ENCODE assay signal across 1 cellular context in the genomic region with DNA sequence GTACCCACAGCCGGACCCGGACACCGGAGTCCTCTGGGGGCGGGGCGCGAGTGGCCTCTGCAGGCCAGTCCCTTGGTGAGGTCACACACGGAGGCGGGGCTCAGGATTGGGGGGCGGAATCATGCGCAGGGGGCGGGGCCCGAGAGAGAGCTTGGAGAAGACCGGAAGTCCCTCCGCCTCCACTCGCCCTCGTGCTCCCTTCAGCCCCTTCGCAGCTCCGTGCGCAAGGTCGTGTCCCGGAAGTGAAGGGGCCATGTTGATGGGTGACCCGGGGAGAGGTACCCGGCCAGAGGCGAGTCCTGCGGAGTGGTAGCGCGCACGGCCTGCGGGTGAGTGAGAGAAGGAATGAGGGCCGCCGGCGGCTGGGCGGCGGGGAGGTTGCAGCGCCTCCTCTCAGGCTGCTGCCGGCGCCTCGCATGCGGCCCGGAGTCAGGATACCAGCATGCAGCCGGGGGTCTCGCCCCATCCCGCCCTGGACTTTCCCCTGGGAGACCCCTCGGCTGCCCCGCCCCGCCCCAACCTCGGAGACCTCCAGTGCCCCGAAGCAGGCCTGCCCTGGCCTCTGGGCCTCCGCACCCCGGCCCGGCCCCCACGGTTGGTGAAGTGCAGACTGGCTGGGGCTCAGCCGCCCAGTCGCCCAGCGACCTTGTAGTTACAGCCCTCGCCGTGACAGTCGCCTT.
TF ChIP-seq lines count a peak whose summit lies in the region.

A gene (plus strand): TSS at position 182 of the 680 bp plus-strand sequence. CDS start 9,005 bp downstream, outside the sequence.

TF ChIP-seq in HepG2, 621 proteins besides CTCF, POLR2A, EP300 and RAD21 (continued from another document and continues in another):
- TF ChIP-seq, protein P1, sequence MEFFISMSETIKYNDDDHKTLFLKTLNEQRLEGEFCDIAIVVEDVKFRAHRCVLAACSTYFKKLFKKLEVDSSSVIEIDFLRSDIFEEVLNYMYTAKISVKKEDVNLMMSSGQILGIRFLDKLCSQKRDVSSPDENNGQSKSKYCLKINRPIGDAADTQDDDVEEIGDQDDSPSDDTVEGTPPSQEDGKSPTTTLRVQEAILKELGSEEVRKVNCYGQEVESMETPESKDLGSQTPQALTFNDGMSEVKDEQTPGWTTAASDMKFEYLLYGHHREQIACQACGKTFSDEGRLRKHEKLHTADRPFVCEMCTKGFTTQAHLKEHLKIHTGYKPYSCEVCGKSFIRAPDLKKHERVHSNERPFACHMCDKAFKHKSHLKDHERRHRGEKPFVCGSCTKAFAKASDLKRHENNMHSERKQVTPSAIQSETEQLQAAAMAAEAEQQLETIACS (CRISPR knock-in tag; IDR thresholded peaks at IDR 0.05): no peak; the same call in 1 of the 2 replicates
- no peak for TF ChIP-seq ZNF530 (CRISPR knock-in tag; IDR thresholded peaks at IDR 0.05; ENCODE audit: low read depth)
- no peak; the same call in 1 of the 2 replicates for TF ChIP-seq HIVEP1 (CRISPR knock-in tag; IDR thresholded peaks at IDR 0.05)
- TF ChIP-seq NCOA5 (CRISPR knock-in tag; IDR thresholded peaks at IDR 0.05): no peak
- TF ChIP-seq ZBTB3 (CRISPR knock-in tag; IDR thresholded peaks at IDR 0.05; ENCODE audit: borderline replicate concordance, low read depth): no peak
- 0 out of 2 replicates have a peak, but pooled peaks have one; percentile 34 for TF ChIP-seq SOX5 (CRISPR knock-in tag; IDR thresholded peaks at IDR 0.05; ENCODE audit: borderline replicate concordance)
- no peak for TF ChIP-seq NFE2L2 (IDR thresholded peaks at IDR 0.05; ENCODE audit: low read length)
- TF ChIP-seq KLF16 (CRISPR knock-in tag; IDR thresholded peaks at IDR 0.05): peak in 1 of 2 experiments; percentile 90; a peak in 2 of 4 replicates
- TF ChIP-seq ZNF501 (CRISPR knock-in tag; IDR thresholded peaks at IDR 0.05): peak; percentile 46; the same call in 1 of the 2 replicates
- TF ChIP-seq MIXL1 (CRISPR knock-in tag; IDR thresholded peaks at IDR 0.05): peak; percentile 50; the same call in 1 of the 2 replicates
- TF ChIP-seq SMC3 (IDR thresholded peaks at IDR 0.05; ENCODE audit: low read length): no peak
- 0 out of 2 replicates have a peak, but pooled peaks have one; percentile 43 for TF ChIP-seq ZNF75D (CRISPR knock-in tag; IDR thresholded peaks at IDR 0.05; ENCODE audit: borderline replicate concordance)
- TF ChIP-seq, protein P2, sequence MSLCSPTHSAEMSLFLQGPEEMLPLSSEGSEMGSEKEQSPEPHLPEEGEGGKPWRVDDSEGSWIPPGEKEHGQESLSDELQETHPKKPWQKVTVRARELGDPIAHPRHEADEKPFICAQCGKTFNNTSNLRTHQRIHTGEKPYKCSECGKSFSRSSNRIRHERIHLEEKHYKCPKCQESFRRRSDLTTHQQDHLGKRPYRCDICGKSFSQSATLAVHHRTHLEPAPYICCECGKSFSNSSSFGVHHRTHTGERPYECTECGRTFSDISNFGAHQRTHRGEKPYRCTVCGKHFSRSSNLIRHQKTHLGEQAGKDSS (CRISPR knock-in tag; IDR thresholded peaks at IDR 0.05; ENCODE audit: borderline replicate concordance, low read depth): no peak
- TF ChIP-seq, protein P3, sequence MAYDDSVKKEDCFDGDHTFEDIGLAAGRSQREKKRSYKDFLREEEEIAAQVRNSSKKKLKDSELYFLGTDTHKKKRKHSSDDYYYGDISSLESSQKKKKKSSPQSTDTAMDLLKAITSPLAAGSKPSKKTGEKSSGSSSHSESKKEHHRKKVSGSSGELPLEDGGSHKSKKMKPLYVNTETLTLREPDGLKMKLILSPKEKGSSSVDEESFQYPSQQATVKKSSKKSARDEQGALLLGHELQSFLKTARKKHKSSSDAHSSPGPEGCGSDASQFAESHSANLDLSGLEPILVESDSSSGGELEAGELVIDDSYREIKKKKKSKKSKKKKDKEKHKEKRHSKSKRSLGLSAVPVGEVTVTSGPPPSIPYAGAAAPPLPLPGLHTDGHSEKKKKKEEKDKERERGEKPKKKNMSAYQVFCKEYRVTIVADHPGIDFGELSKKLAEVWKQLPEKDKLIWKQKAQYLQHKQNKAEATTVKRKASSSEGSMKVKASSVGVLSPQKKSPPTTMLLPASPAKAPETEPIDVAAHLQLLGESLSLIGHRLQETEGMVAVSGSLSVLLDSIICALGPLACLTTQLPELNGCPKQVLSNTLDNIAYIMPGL (CRISPR knock-in tag; IDR thresholded peaks at IDR 0.05; ENCODE audit: borderline replicate concordance in 1 of 2, low read depth in 1 of 2): peak; percentile 78 to 84; a peak in 3 of 4 replicates
- TF ChIP-seq ELF1 (CRISPR knock-in tag; IDR thresholded peaks at IDR 0.05): peak; percentile 92
- TF ChIP-seq SALL1 (CRISPR knock-in tag; IDR thresholded peaks at IDR 0.05): peak; percentile 88
- TF ChIP-seq HOXD1 (CRISPR knock-in tag; IDR thresholded peaks at IDR 0.05): no peak; the same call in 1 of the 2 replicates
- peak; percentile 63; the same call in 1 of the 2 replicates for TF ChIP-seq KDM5B (CRISPR knock-in tag; IDR thresholded peaks at IDR 0.05; ENCODE audit: borderline replicate concordance)
- no peak for TF ChIP-seq GLI4 (CRISPR knock-in tag; IDR thresholded peaks at IDR 0.05; ENCODE audit: borderline replicate concordance)
- TF ChIP-seq SOX13 (IDR thresholded peaks at IDR 0.05): no peak
- peak in 1 of 2 experiments; percentile 54; a peak in 1 of 4 replicates for TF ChIP-seq SOX13 (CRISPR knock-in tag; conservative IDR thresholded peaks at IDR 0.05 in 1 of 2, IDR thresholded peaks at IDR 0.05 in 1 of 2)
- no peak for TF ChIP-seq U2AF1 (optimal IDR thresholded peaks at IDR 0.05; ENCODE audit: low read depth, low read length)
- TF ChIP-seq RBM39 (IDR thresholded peaks at IDR 0.05; ENCODE audit: low read depth, low read length, poor library complexity, severe bottlenecking): peak; percentile 41
- TF ChIP-seq ZNF121 (CRISPR knock-in tag; IDR thresholded peaks at IDR 0.05): no peak
- peak; percentile 69; the same call in 1 of the 2 replicates for TF ChIP-seq ZNF563 (CRISPR knock-in tag; IDR thresholded peaks at IDR 0.05)
- TF ChIP-seq ZNF282 (IDR thresholded peaks at IDR 0.05; ENCODE audit: partially characterized antibody): no peak
- TF ChIP-seq ZNF253 (CRISPR knock-in tag; IDR thresholded peaks at IDR 0.05; ENCODE audit: borderline replicate concordance): no peak
- TF ChIP-seq, protein P4, sequence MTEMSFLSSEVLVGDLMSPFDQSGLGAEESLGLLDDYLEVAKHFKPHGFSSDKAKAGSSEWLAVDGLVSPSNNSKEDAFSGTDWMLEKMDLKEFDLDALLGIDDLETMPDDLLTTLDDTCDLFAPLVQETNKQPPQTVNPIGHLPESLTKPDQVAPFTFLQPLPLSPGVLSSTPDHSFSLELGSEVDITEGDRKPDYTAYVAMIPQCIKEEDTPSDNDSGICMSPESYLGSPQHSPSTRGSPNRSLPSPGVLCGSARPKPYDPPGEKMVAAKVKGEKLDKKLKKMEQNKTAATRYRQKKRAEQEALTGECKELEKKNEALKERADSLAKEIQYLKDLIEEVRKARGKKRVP (CRISPR knock-in tag; IDR thresholded peaks at IDR 0.05): no peak
- TF ChIP-seq, protein P5, sequence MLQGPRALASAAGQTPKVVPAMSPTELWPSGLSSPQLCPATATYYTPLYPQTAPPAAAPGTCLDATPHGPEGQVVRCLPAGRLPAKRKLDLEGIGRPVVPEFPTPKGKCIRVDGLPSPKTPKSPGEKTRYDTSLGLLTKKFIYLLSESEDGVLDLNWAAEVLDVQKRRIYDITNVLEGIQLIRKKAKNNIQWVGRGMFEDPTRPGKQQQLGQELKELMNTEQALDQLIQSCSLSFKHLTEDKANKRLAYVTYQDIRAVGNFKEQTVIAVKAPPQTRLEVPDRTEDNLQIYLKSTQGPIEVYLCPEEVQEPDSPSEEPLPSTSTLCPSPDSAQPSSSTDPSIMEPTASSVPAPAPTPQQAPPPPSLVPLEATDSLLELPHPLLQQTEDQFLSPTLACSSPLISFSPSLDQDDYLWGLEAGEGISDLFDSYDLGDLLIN (CRISPR knock-in tag; IDR thresholded peaks at IDR 0.05; ENCODE audit: borderline replicate concordance): no peak
- no peak; the same call in 1 of the 2 replicates for TF ChIP-seq MEIS2 (CRISPR knock-in tag; IDR thresholded peaks at IDR 0.05)
- TF ChIP-seq, protein P6, sequence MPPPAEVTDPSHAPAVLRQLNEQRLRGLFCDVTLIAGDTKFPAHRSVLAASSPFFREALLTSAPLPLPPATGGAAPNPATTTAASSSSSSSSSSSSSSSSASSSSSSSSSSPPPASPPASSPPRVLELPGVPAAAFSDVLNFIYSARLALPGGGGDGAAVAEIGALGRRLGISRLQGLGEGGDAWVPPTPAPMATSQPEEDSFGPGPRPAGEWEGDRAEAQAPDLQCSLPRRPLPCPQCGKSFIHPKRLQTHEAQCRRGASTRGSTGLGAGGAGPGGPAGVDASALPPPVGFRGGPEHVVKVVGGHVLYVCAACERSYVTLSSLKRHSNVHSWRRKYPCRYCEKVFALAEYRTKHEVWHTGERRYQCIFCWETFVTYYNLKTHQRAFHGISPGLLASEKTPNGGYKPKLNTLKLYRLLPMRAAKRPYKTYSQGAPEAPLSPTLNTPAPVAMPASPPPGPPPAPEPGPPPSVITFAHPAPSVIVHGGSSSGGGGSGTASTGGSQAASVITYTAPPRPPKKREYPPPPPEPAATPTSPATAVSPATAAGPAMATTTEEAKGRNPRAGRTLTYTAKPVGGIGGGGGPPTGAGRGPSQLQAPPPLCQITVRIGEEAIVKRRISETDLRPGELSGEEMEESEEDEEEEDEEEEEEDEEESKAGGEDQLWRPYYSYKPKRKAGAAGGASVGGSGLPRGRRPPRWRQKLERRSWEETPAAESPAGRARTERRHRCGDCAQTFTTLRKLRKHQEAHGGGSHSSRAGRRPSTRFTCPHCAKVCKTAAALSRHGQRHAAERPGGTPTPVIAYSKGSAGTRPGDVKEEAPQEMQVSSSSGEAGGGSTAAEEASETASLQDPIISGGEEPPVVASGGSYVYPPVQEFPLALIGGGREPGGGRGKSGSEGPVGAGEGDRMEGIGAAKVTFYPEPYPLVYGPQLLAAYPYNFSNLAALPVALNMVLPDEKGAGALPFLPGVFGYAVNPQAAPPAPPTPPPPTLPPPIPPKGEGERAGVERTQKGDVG (CRISPR knock-in tag; IDR thresholded peaks at IDR 0.05; ENCODE audit: borderline replicate concordance): no peak
- TF ChIP-seq KLF13 (CRISPR knock-in tag; IDR thresholded peaks at IDR 0.05): 0 out of 2 replicates have a peak, but pooled peaks have one; percentile 27
- TF ChIP-seq ZSCAN9 (CRISPR knock-in tag; IDR thresholded peaks at IDR 0.05; ENCODE audit: borderline replicate concordance): peak; percentile 58; the same call in 1 of the 2 replicates
- TF ChIP-seq SNAI1 (CRISPR knock-in tag; IDR thresholded peaks at IDR 0.05; ENCODE audit: borderline replicate concordance): no peak
- TF ChIP-seq ZNF790 (CRISPR knock-in tag; IDR thresholded peaks at IDR 0.05; ENCODE audit: borderline replicate concordance): no peak
- TF ChIP-seq, protein P7, sequence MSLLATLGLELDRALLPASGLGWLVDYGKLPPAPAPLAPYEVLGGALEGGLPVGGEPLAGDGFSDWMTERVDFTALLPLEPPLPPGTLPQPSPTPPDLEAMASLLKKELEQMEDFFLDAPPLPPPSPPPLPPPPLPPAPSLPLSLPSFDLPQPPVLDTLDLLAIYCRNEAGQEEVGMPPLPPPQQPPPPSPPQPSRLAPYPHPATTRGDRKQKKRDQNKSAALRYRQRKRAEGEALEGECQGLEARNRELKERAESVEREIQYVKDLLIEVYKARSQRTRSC (CRISPR knock-in tag; IDR thresholded peaks at IDR 0.05; ENCODE audit: low read depth): peak; percentile 91; the same call in 1 of the 2 replicates
- TF ChIP-seq, protein P8, sequence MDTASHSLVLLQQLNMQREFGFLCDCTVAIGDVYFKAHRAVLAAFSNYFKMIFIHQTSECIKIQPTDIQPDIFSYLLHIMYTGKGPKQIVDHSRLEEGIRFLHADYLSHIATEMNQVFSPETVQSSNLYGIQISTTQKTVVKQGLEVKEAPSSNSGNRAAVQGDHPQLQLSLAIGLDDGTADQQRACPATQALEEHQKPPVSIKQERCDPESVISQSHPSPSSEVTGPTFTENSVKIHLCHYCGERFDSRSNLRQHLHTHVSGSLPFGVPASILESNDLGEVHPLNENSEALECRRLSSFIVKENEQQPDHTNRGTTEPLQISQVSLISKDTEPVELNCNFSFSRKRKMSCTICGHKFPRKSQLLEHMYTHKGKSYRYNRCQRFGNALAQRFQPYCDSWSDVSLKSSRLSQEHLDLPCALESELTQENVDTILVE (CRISPR knock-in tag; IDR thresholded peaks at IDR 0.05): peak; percentile 76; the same call in 1 of the 2 replicates
- 0 out of 2 replicates have a peak, but pooled peaks have one; percentile 29 for TF ChIP-seq ZC3H4 (CRISPR knock-in tag; IDR thresholded peaks at IDR 0.05; ENCODE audit: borderline replicate concordance)
- TF ChIP-seq CC2D1A (CRISPR knock-in tag; IDR thresholded peaks at IDR 0.05): no peak
- no peak for TF ChIP-seq ZMYM2 (CRISPR knock-in tag; IDR thresholded peaks at IDR 0.05)
- TF ChIP-seq FIP1L1 (IDR thresholded peaks at IDR 0.05; ENCODE audit: borderline replicate concordance, insufficient read depth, low read depth, low read length): no peak
- no peak for TF ChIP-seq ZNF557 (CRISPR knock-in tag; IDR thresholded peaks at IDR 0.05)
- TF ChIP-seq, protein P9, sequence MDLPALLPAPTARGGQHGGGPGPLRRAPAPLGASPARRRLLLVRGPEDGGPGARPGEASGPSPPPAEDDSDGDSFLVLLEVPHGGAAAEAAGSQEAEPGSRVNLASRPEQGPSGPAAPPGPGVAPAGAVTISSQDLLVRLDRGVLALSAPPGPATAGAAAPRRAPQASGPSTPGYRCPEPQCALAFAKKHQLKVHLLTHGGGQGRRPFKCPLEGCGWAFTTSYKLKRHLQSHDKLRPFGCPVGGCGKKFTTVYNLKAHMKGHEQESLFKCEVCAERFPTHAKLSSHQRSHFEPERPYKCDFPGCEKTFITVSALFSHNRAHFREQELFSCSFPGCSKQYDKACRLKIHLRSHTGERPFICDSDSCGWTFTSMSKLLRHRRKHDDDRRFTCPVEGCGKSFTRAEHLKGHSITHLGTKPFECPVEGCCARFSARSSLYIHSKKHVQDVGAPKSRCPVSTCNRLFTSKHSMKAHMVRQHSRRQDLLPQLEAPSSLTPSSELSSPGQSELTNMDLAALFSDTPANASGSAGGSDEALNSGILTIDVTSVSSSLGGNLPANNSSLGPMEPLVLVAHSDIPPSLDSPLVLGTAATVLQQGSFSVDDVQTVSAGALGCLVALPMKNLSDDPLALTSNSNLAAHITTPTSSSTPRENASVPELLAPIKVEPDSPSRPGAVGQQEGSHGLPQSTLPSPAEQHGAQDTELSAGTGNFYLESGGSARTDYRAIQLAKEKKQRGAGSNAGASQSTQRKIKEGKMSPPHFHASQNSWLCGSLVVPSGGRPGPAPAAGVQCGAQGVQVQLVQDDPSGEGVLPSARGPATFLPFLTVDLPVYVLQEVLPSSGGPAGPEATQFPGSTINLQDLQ (CRISPR knock-in tag; IDR thresholded peaks at IDR 0.05): peak; percentile 99
- TF ChIP-seq ETV5 (CRISPR knock-in tag; IDR thresholded peaks at IDR 0.05; ENCODE audit: borderline replicate concordance): peak; percentile 87
- peak; percentile 80; the same call in 1 of the 2 replicates for TF ChIP-seq ZBTB7B (CRISPR knock-in tag; IDR thresholded peaks at IDR 0.05)
- TF ChIP-seq ZNF224 (CRISPR knock-in tag; IDR thresholded peaks at IDR 0.05): no peak
